ENCODE assay signal across 17 cellular contexts in the genomic region with DNA sequence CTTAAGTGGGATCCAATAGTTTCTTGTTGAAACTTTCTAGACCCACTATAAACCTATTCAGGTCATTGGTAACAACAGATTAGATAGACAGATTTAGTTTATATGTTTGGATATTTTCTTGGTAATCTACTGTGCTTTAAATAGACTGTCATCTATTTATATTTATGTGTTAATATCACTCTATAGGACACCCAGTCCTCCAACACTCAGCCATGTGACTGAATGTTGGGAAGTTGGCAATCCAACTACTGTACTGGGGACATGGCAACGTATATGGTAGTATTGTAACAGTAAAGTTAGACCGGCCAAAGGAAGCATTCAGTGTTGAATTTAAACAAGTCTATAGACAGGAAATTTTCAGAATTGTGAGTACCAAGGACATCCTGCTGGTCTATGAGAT.
"Had no signal": no experiment of that assay in that cellular context is flagged by ENCODE, and none has a peak within 500 bp of the region (broad histone marks: within the 10 kb centered on the region; RNA-seq: fewer than 3 reads in every experiment).

No MANE protein-coding gene starts in this region.

- H3K4me3 ChIP-seq: coronary artery, dorsolateral prefrontal cortex, suprapubic skin, thyroid gland, upper lobe of left lung, uterus had no signal

- H3K9me3 ChIP-seq: neutrophil, suprapubic skin, thyroid gland, upper lobe of left lung, uterus had no signal

- H3K27ac ChIP-seq: coronary artery, neutrophil, suprapubic skin, thyroid gland, upper lobe of left lung, uterus had no signal

- H3K36me3 Mint-ChIP-seq: stimulated activated effector memory CD8-positive, alpha-beta T cell treated with anti-CD3 and anti-CD28 coated beads, Interleukin-12 subunit alpha, Interleukin-12 subunit beta, amount 100 ng/mL, for 72 hours had no signal

- H3K27me3 ChIP-seq: dorsolateral prefrontal cortex, suprapubic skin, thyroid gland, upper lobe of left lung, uterus had no signal

- H3K9me3 Mint-ChIP-seq: stimulated activated effector memory CD8-positive, alpha-beta T cell treated with anti-CD3 and anti-CD28 coated beads, Interleukin-12 subunit alpha, Interleukin-12 subunit beta, amount 100 ng/mL, for 72 hours had no signal

- ATAC-seq: esophagus mucosa; left colon; naive thymus-derived CD4-positive, alpha-beta T cell; stimulated activated naive CD8-positive, alpha-beta T cell treated with anti-CD3 and anti-CD28 coated beads, Interleukin-15, Interleukin-2, amounts not matched to agents 100 U/mL and 50 U/mL, for 24 hours had no signal

- H3K4me3 Mint-ChIP-seq: naive thymus-derived CD4-positive, alpha-beta T cell; stimulated activated effector memory CD8-positive, alpha-beta T cell treated with anti-CD3 and anti-CD28 coated beads, Interleukin-12 subunit alpha, Interleukin-12 subunit beta, amount 100 ng/mL, for 72 hours had no signal

- H3K4me1 ChIP-seq: suprapubic skin, thyroid gland, upper lobe of left lung, uterus had no signal

- DNase-seq: dorsolateral prefrontal cortex; effector CD8-positive, alpha-beta T cell; kidney; left colon; mammary epithelial cell; naive thymus-derived CD4-positive, alpha-beta T cell; stimulated activated CD4-positive, alpha-beta T cell treated with anti-CD3 and anti-CD28 coated beads, Interleukin-4, amount 100 ng/mL, for 1 hour; stimulated activated CD8-positive, alpha-beta memory T cell treated with anti-CD3 and anti-CD28 coated beads, Interleukin-4, amount 100 ng/mL, for 48 hours; stimulated activated naive CD8-positive, alpha-beta T cell treated with anti-CD3 and anti-CD28 coated beads, Interleukin-15, Interleukin-2, amounts not matched to agents 100 U/mL and 50 U/mL, for 24 hours; thyroid gland; upper lobe of left lung; uterus had no signal

- H3K36me3 ChIP-seq: neutrophil, suprapubic skin, thyroid gland, upper lobe of left lung, uterus had no signal

- H3K27ac Mint-ChIP-seq: naive thymus-derived CD4-positive, alpha-beta T cell; stimulated activated effector memory CD8-positive, alpha-beta T cell treated with anti-CD3 and anti-CD28 coated beads, Interleukin-12 subunit alpha, Interleukin-12 subunit beta, amount 100 ng/mL, for 72 hours had no signal
